7 cellular contexts compared by ENCODE assay signal in genomic region chr1:234479310-234479559, GRCh38. TPM values are rescaled to one million over a fixed set of nuclear protein-coding genes. Genes with fewer than 3 reads are reported as not detected.
DNase-seq lines count a peak whose midpoint lies in the region; ATAC-seq and TF ChIP-seq lines count a peak whose summit lies in the region.

No MANE protein-coding gene starts in this region.

- TF ChIP-seq CTCF in activated CD8-positive, alpha-beta T cell treated with anti-CD3 and anti-CD28 coated beads for 36 hours (IDR thresholded peaks at IDR 0.05): no peak

- H3K27me3 Mint-ChIP-seq in activated CD8-positive, alpha-beta T cell treated with anti-CD3 and anti-CD28 coated beads for 36 hours: peaks cover 10% of the 10 kb centered on the region

- peak overlapping the region; percentile 85; the same call in 1 of the 2 replicates for H3K9ac ChIP-seq in iPS-20b (ENCODE audit: low read depth, low read length)
- H3K9ac ChIP-seq in stomach smooth muscle (ENCODE audit: low read length in 2 of 2): peak overlapping the region; percentile 13 to 52

- no peaks in the 10 kb centered on the region for H3K9me3 Mint-ChIP-seq in activated CD8-positive, alpha-beta T cell treated with anti-CD3 and anti-CD28 coated beads for 36 hours

- H3K27me3 ChIP-seq in iPS-20b (ENCODE audit: insufficient read depth, low read length): peaks cover 28% of the 10 kb centered on the region
- H3K27me3 ChIP-seq in stomach smooth muscle (ENCODE audit: control insufficient read depth in 1 of 2, insufficient read depth in 2 of 2, low read length in 2 of 2): no peaks in the 10 kb centered on the region

- H3K4me3 ChIP-seq in iPS-20b (ENCODE audit: low read length) (peak overlapping the region; percentile 69), stomach smooth muscle (ENCODE audit: low read length in 2 of 2) (peak overlapping the region; percentile 60 to 83)

- no peak for DNase-seq in activated CD8-positive, alpha-beta T cell treated with anti-CD3 and anti-CD28 coated beads for 36 hours
- no peak for DNase-seq in middle frontal gyrus (ENCODE audit: extremely low spot score, low spot score)
- no peak for DNase-seq in hippocampal formation (lab: John Stamatoyannopoulos, UW)

- peaks cover 15% of the 10 kb centered on the region for H3K36me3 Mint-ChIP-seq in activated CD8-positive, alpha-beta T cell treated with anti-CD3 and anti-CD28 coated beads for 36 hours (ENCODE audit: low read depth)

- H3K4me1 ChIP-seq in iPS-20b (ENCODE audit: insufficient read depth, low read length) (peaks cover 28% of the 10 kb centered on the region), stomach smooth muscle (ENCODE audit: control insufficient read depth, insufficient read depth, low read length) (peaks cover 7% of the 10 kb centered on the region)

- intact Hi-C loops in activated CD8-positive, alpha-beta T cell treated with anti-CD3 and anti-CD28 coated beads for 36 hours (cut with micrococcal nuclease): no loop called here

- ATAC-seq in HG02840 (IDR thresholded peaks at IDR 0.05; ENCODE audit: low FRiP score, unreplicated experiment) (peak; percentile 3), GM18867 (IDR thresholded peaks at IDR 0.05; ENCODE audit: unreplicated experiment) (no peak)
- ATAC-seq in activated CD8-positive, alpha-beta T cell treated with anti-CD3 and anti-CD28 coated beads for 36 hours: no peak

- peak overlapping the region; percentile 79 for H3K27ac Mint-ChIP-seq in activated CD8-positive, alpha-beta T cell treated with anti-CD3 and anti-CD28 coated beads for 36 hours

- POLR2A ChIA-PET in activated CD8-positive, alpha-beta T cell treated with anti-CD3 and anti-CD28 coated beads for 36 hours (lab: Charles Lee): interaction anchor here (0.7 to 1.4 kb wide), 3 partner anchors 11 to 106 kb away, joined by 3 to 4 read pairs (median 4); partner anchors contain the start of gene COA6

- CTCF ChIA-PET in activated CD8-positive, alpha-beta T cell treated with anti-CD3 and anti-CD28 coated beads for 36 hours (lab: Charles Lee): interaction anchor here (1.2 to 2.0 kb wide), 3 partner anchors 8 to 25 kb away, joined by 3 to 11 read pairs (median 3); no protein-coding TSS in a partner anchor

- H3K4me1 Mint-ChIP-seq in activated CD8-positive, alpha-beta T cell treated with anti-CD3 and anti-CD28 coated beads for 36 hours (ENCODE audit: low read depth): peaks cover 46% of the 10 kb centered on the region

- H3K36me3 ChIP-seq in iPS-20b (ENCODE audit: insufficient read depth, low read depth, low read length) (no peaks in the 10 kb centered on the region), stomach smooth muscle (ENCODE audit: control insufficient read depth in 2 of 2, insufficient read depth in 2 of 2, low read length in 2 of 2) (no peaks in the 10 kb centered on the region)

- H3K9me3 ChIP-seq in iPS-20b (ENCODE audit: insufficient read depth, low read depth, low read length) (no peaks in the 10 kb centered on the region), stomach smooth muscle (ENCODE audit: control insufficient read depth in 2 of 2, low read length in 2 of 2) (no peaks in the 10 kb centered on the region)

- peak overlapping the region; percentile 66 for H3K4me3 Mint-ChIP-seq in activated CD8-positive, alpha-beta T cell treated with anti-CD3 and anti-CD28 coated beads for 36 hours

- H3K27ac ChIP-seq in iPS-20b (ENCODE audit: low read length): no peak overlapping the region
- no peak overlapping the region for H3K27ac ChIP-seq in stomach smooth muscle (ENCODE audit: low read length)

RNA-seq across cellular contexts. Expression of gene TARBP1, which starts 0.3 kb away (rescaled TPM):
- total RNA-seq in activated CD8-positive, alpha-beta T cell treated with anti-CD3 and anti-CD28 coated beads for 36 hours: 10 to 100 TPM; 53.9 to 61.3 TPM
